ENCODE assay signal across 9 cellular contexts in the genomic region with DNA sequence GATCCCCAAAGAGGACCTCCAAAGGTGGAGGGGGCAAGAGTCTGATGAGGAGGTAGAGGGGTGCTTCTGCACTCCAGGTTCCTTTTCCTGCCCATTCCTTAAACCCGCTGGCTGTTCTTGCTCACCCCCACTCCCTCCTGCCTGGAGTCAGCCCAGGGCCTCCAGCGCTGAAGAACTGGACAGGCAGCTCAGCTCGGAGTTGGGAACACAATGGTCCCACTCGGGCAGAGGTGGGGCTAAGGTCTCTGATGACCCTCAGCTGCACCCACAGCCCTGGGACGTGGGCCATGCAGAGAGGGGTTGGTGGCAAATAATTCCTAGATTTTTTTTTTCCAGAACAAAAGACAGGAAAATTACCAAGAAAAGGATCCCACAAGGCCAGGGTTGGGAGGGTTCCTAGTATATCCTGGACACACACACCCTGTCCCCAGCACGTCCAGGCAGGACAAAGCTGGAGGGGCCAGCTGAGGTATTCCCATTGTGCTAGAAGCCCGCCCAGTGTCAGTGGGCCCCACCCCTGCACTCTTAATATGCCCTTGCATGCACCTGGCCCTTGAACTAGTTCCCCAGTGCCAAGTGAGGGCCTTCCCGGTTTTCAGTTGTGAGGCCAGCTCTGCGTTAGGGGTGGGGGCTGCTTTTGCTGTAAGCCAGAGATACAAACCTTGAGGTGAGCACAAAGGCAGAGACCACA. TPM values are rescaled to one million over a fixed set of nuclear protein-coding genes. Genes with fewer than 3 reads are reported as not detected.
DNase-seq lines count a peak whose midpoint lies in the region; ATAC-seq and TF ChIP-seq lines count a peak whose summit lies in the region.
"Had no signal": no experiment of that assay in that cellular context is flagged by ENCODE, and none has a peak within 500 bp of the region (broad histone marks: within the 10 kb centered on the region; RNA-seq: fewer than 3 reads in every experiment).

No MANE protein-coding gene starts in this region.

- H3K36me3 ChIP-seq in PC-3 (ENCODE audit: low read depth, low read length) (no peaks in the 10 kb centered on the region), esophagus (ENCODE audit: control insufficient read depth in 2 of 2, insufficient read depth in 2 of 2, low read length in 1 of 2) (no peaks in the 10 kb centered on the region), mesenchymal stem cell (ENCODE audit: control insufficient read depth in 1 of 2, insufficient read depth in 2 of 2, low read depth in 1 of 2, low read length in 2 of 2) (no peaks in the 10 kb centered on the region), thoracic aorta (no peaks in the 10 kb centered on the region)
- H3K36me3 ChIP-seq: neutrophil had no signal

- no peak for ATAC-seq in PC-3
- no peak for ATAC-seq in thoracic aorta (ENCODE audit: insufficient number of reproducible peaks, low FRiP score, low read depth)
- no peak for ATAC-seq in GM21423 (IDR thresholded peaks at IDR 0.05; ENCODE audit: unreplicated experiment)
- ATAC-seq in GM18505 (IDR thresholded peaks at IDR 0.05; ENCODE audit: unreplicated experiment): no peak

- CTCF ChIA-PET in PC-3 (lab: Charles Lee): interaction anchor here (0.5 to 1.6 kb wide), 7 partner anchors 8 to 211 kb away, joined by 3 to 13 read pairs (median 5); a partner anchor contains a TSS

- POLR2A ChIA-PET in PC-3 (lab: Charles Lee; ENCODE audit: unreplicated experiment): interaction anchor here (0.6 kb wide), 1 partner anchor 12 kb away, joined by 3 read pairs; no protein-coding TSS in a partner anchor

- TF ChIP-seq POLR2A in GM18505 (IDR thresholded peaks at IDR 0.05; ENCODE audit: borderline replicate concordance, extremely low read depth, insufficient read depth, insufficient read length): no peak

- no peak overlapping the region for H3K14ac ChIP-seq in mesenchymal stem cell (ENCODE audit: low read length in 2 of 2)

- H2BK15ac ChIP-seq in mesenchymal stem cell (ENCODE audit: low read depth, poor library complexity, severe bottlenecking): peak overlapping the region; percentile 70

- TF ChIP-seq CTCF in PC-3 (conservative IDR thresholded peaks at IDR 0.05; ENCODE audit: low read depth, low read length): no peak
- TF ChIP-seq CTCF in thoracic aorta (IDR thresholded peaks at IDR 0.05): no peak

- no peak overlapping the region; the same call in 1 of the 2 replicates for H3K4me2 ChIP-seq in PC-3 (ENCODE audit: low read length)
- no peak overlapping the region for H3K4me2 ChIP-seq in mesenchymal stem cell (ENCODE audit: low read length, poor library complexity, severe bottlenecking)

- no peak overlapping the region for H2AK5ac ChIP-seq in mesenchymal stem cell (ENCODE audit: low read length, severe bottlenecking)

- H3K4ac ChIP-seq in mesenchymal stem cell (ENCODE audit: low read depth in 1 of 2, low read length in 2 of 2): peak overlapping the region in 1 of 2 experiments; percentile 13

- BruUV-seq in PC-3 (replicated peaks; lab: Mats Ljungman, UMichigan): no TSS peak

- H3K9me3 ChIP-seq in PC-3 (ENCODE audit: low read length): no peaks in the 10 kb centered on the region
- no peaks in the 10 kb centered on the region for H3K9me3 ChIP-seq in esophagus (ENCODE audit: control insufficient read depth in 2 of 2, insufficient read depth in 1 of 2, low read depth in 1 of 2, low read length in 1 of 2)
- H3K9me3 ChIP-seq in mesenchymal stem cell (ENCODE audit: control insufficient read depth, low read length): no peaks in the 10 kb centered on the region
- no peaks in the 10 kb centered on the region for H3K9me3 ChIP-seq in thoracic aorta
- H3K9me3 ChIP-seq: neutrophil had no signal

- H3K9ac ChIP-seq in PC-3 (ENCODE audit: low read length): no peak overlapping the region
- peak overlapping the region; percentile 72 for H3K9ac ChIP-seq in mesenchymal stem cell (ENCODE audit: low read length)

- no peak overlapping the region for H2BK5ac ChIP-seq in mesenchymal stem cell (ENCODE audit: low read depth, low read length, poor library complexity, severe bottlenecking)

- H2AFZ ChIP-seq in PC-3 (ENCODE audit: low read length) (0 out of 2 replicates have a peak overlapping the region, but pooled peaks have one; percentile 77), mesenchymal stem cell (ENCODE audit: low read depth, low read length) (no peak overlapping the region)

- H3K79me2 ChIP-seq in PC-3 (ENCODE audit: low read length): no peaks in the 10 kb centered on the region

- H3K4me1 ChIP-seq in PC-3 (ENCODE audit: insufficient read depth, low read length) (peaks cover 12% of the 10 kb centered on the region), esophagus (ENCODE audit: control insufficient read depth in 2 of 2, insufficient read depth in 2 of 2, low read length in 1 of 2) (peaks cover 7 to 20% of the 10 kb centered on the region in 2 donors), mesenchymal stem cell (ENCODE audit: control insufficient read depth, insufficient read depth, low read depth, low read length) (peaks cover 9% of the 10 kb centered on the region), thoracic aorta (ENCODE audit: control insufficient read depth in 1 of 2, low read depth in 2 of 2) (peaks cover 5 to 19% of the 10 kb centered on the region in 2 donors)

- no peak overlapping the region for H2BK120ac ChIP-seq in mesenchymal stem cell (ENCODE audit: low read depth, low read length)

- H3K9me2 ChIP-seq in PC-3 (replicated peaks; ENCODE audit: low read length): no peaks in the 10 kb centered on the region

- H4K8ac ChIP-seq in mesenchymal stem cell (ENCODE audit: low read length): peak overlapping the region; percentile 88

- intact Hi-C loops in PC-3 (cut with micrococcal nuclease): no loop called here

- no peak overlapping the region for H3K27ac ChIP-seq in PC-3 (ENCODE audit: low read length)
- peak overlapping the region; percentile 55 to 84 for H3K27ac ChIP-seq in esophagus (ENCODE audit: low read depth in 2 of 2, low read length in 1 of 2)
- H3K27ac ChIP-seq in mesenchymal stem cell (ENCODE audit: low read length, poor library complexity, severe bottlenecking): no peak overlapping the region
- H3K27ac ChIP-seq in thoracic aorta: peak overlapping the region; percentile 47 to 52
- H3K27ac ChIP-seq: neutrophil had no signal

- H3K23ac ChIP-seq in mesenchymal stem cell (ENCODE audit: low read length in 2 of 2): no peak overlapping the region

- no peak overlapping the region for H3K18ac ChIP-seq in mesenchymal stem cell (ENCODE audit: low read depth in 1 of 2, low read length in 2 of 2)

- peak overlapping the region; percentile 43 for H4K91ac ChIP-seq in mesenchymal stem cell (ENCODE audit: low read length)

- peak overlapping the region in 1 of 2 experiments; percentile 18 for H2BK12ac ChIP-seq in mesenchymal stem cell (ENCODE audit: low read length in 2 of 2)

- DNase-seq in PC-3 (no peak), mesenchymal stem cell (no peak), thoracic aorta (ENCODE audit: low spot score) (no peak), NCI-H146 treated with DMSO at 0.1 percent for 48 hours (lab: John Stamatoyannopoulos, UW; ENCODE audit: unreplicated experiment) (no peak), activated T-cell treated with anti-CD3 and anti-CD28 coated beads for 4 hours (no peak)

- H3K27me3 ChIP-seq in PC-3 (ENCODE audit: low read length): no peaks in the 10 kb centered on the region
- no peaks in the 10 kb centered on the region for H3K27me3 ChIP-seq in esophagus (ENCODE audit: control insufficient read depth in 1 of 2, insufficient read depth in 2 of 2, low read length in 2 of 2)
- no peaks in the 10 kb centered on the region for H3K27me3 ChIP-seq in mesenchymal stem cell (ENCODE audit: control insufficient read depth in 1 of 2, insufficient read depth in 1 of 2, low read length in 2 of 2)
- H3K27me3 ChIP-seq in thoracic aorta (replicated peaks; ENCODE audit: insufficient read depth): no peaks in the 10 kb centered on the region
- H3K27me3 ChIP-seq: neutrophil had no signal

- no peaks in the 10 kb centered on the region for H4K20me1 ChIP-seq in PC-3 (ENCODE audit: low read length)

- no peaks in the 10 kb centered on the region for H3K79me1 ChIP-seq in mesenchymal stem cell (replicated peaks; ENCODE audit: low read length, poor library complexity, severe bottlenecking)

- 41 to 58% methylated on average over 9 of the region's 9 CpGs for WGBS in esophagus, 2 donors
- WGBS in mesenchymal stem cell: 90% methylated on average over 8 of the region's 9 CpGs

- H3F3A ChIP-seq in PC-3 (ENCODE audit: low read length, unreplicated experiment): no peaks in the 10 kb centered on the region

- no peak overlapping the region for H3K4me3 ChIP-seq in PC-3 (ENCODE audit: low read length)
- no peak overlapping the region for H3K4me3 ChIP-seq in esophagus (ENCODE audit: low read depth in 1 of 2, low read length in 2 of 2)
- H3K4me3 ChIP-seq in mesenchymal stem cell (ENCODE audit: insufficient read depth in 1 of 2, low read depth in 1 of 2, low read length in 2 of 2): no peak overlapping the region
- no peak overlapping the region for H3K4me3 ChIP-seq in thoracic aorta

RNA-seq across cellular contexts. Expression of a gene that starts 22.1 kb away (rescaled TPM):
- total RNA-seq in PC-3 (2014; rRNA removed) (88.1 and 102 TPM in 2 replicates), thoracic aorta (10 to 100 TPM; 38.3 to 90.7 TPM)
- 100 to 1,000 TPM in 1 of 2 donors, 10 to 100 TPM in 1; 67.8 to 110 TPM for polyA plus RNA-seq in esophagus
- polyA plus RNA-seq in mesenchymal stem cell (2013, experiment 1 of 2): 75.8 TPM
- 75.0 TPM for polyA plus RNA-seq in mesenchymal stem cell (2013, experiment 2 of 2)

RNA-seq across cellular contexts. Expression of a gene that starts 53.4 kb away (rescaled TPM):
- total RNA-seq in PC-3 (2014; rRNA removed): 56.3 and 66.8 TPM in 2 replicates
- polyA plus RNA-seq in esophagus: 1 to 10 TPM; 7.6 to 8.2 TPM
- polyA plus RNA-seq in mesenchymal stem cell (2013, experiment 1 of 2): 12.3 TPM
- polyA plus RNA-seq in mesenchymal stem cell (2013, experiment 2 of 2): 11.3 TPM
- 100 to 1,000 TPM in 1 of 2 donors, 10 to 100 TPM in 1; 59.6 to 101 TPM for total RNA-seq in thoracic aorta

Comparison
In these comparisons a context has a peak if more than half of its experiments do, and no peak if none do; other contexts are left out.
1. H3K27ac ChIP-seq: peak in esophagus (2 of 2) and thoracic aorta (2 of 2); none in PC-3 (single experiment) and mesenchymal stem cell (single experiment).